25 cellular contexts compared by ENCODE assay signal in the genomic region with DNA sequence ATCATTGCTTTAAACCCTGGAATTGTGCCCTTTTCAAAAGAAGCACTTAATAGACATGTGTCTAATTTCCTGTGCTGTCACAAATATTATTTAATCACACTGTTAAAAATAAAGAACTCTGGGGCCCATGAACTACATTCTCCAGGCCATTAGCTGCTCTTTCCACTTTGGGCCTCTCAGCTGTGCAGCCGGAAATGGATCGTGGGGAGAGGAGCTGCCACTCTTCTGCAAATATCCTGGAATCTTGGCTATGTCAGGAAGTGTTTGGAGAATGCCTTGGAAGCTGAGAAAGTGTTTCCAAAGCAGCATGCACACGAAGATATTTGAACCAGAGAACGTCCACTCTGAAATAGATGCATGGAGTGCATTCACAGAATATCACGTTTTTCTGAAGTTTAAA.
"Had no signal": no experiment of that assay in that cellular context is flagged by ENCODE, and none has a peak within 500 bp of the region (broad histone marks: within the 10 kb centered on the region; RNA-seq: fewer than 3 reads in every experiment).

No MANE protein-coding gene starts in this region.

- DNase-seq: activated B cell treated with CpG ODN at 0.5 μM for 24 hours; activated CD4-positive, alpha-beta memory T cell treated with anti-CD3 and anti-CD28 coated beads for 36 hours; activated CD4-positive, alpha-beta T cell treated with anti-CD3 and anti-CD28 coated beads for 36 hours; activated effector memory CD4-positive, alpha-beta T cell treated with Interleukin-2 at 50 U/mL for 16 hours; activated naive CD4-positive, alpha-beta T cell treated with anti-CD3 and anti-CD28 coated beads for 36 hours; activated naive CD8-positive, alpha-beta T cell treated with anti-CD3 and anti-CD28 coated beads, Interleukin-2, amount 10 ng/mL, durations not matched to agents 7 days and 5 days; activated T-cell treated with anti-CD3 and anti-CD28 coated beads, Interleukin-2, amount 50 U/mL, for 72 hours; amniotic stem cell; effector CD8-positive, alpha-beta T cell; gastrocnemius medialis; kidney glomerular epithelial cell; mesendoderm; mucosa of descending colon; posterior cingulate gyrus; sigmoid colon; stimulated activated CD4-positive, alpha-beta T cell treated with anti-CD3 and anti-CD28 coated beads, Interleukin-4, amount 100 ng/mL, for 24 hours; stimulated activated naive CD4-positive, alpha-beta T cell treated with Interleukin-2 at 50 U/mL for 16 hours; SW 1271; T-helper 17 cell had no signal

- H3K9ac ChIP-seq: neural progenitor cell had no signal

- FAIRE-seq: bronchial epithelial cell had no signal

- H2AFZ ChIP-seq: neural progenitor cell had no signal

- ATAC-seq: activated CD4-positive, alpha-beta T cell treated with anti-CD3 and anti-CD28 coated beads for 36 hours; activated T-cell treated with anti-CD3 and anti-CD28 coated beads, Interleukin-2, amount 50 U/mL, for 72 hours; esophagus mucosa; gastrocnemius medialis; mucosa of descending colon; naive thymus-derived CD4-positive, alpha-beta T cell; T-helper 17 cell had no signal

- H3K4me2 ChIP-seq: neural progenitor cell had no signal

- H3K27me3 ChIP-seq: gastrocnemius medialis, neural progenitor cell, sigmoid colon, vagina had no signal

- H3K36me3 ChIP-seq: gastrocnemius medialis, neural progenitor cell, sigmoid colon, thoracic aorta, vagina had no signal

- H3K27ac ChIP-seq: gastrocnemius medialis, neural progenitor cell, sigmoid colon, thoracic aorta, vagina had no signal

- H3K4me3 ChIP-seq: gastrocnemius medialis, mucosa of descending colon, neural progenitor cell, sigmoid colon, thoracic aorta, vagina had no signal

- H3K4me1 ChIP-seq: vagina had no signal

- H3K9me3 ChIP-seq: gastrocnemius medialis, mucosa of descending colon, sigmoid colon, thoracic aorta, vagina had no signal
